Comparison of ENCODE assay signal across 35 cellular contexts in genomic region chr19:51320258-51320657, GRCh38. TPM values are rescaled to one million over a fixed set of nuclear protein-coding genes. Genes with fewer than 3 reads are reported as not detected.
DNase-seq lines count a peak whose midpoint lies in the region; TF ChIP-seq lines count a peak whose summit lies in the region.
"Had no signal": no experiment of that assay in that cellular context is flagged by ENCODE, and none has a peak within 500 bp of the region (broad histone marks: within the 10 kb centered on the region; RNA-seq: fewer than 3 reads in every experiment).

No MANE protein-coding gene starts in this region.

- TF ChIP-seq EP300 in ovary (IDR thresholded peaks at IDR 0.05), result no peak

- no peaks in the 10 kb centered on the region for H3K36me3 ChIP-seq in ovary
- H3K36me3 ChIP-seq: gastroesophageal sphincter, MG63, right lobe of liver, uterus had no signal

- no peak overlapping the region for H3K4me3 ChIP-seq in ovary
- H3K4me3 ChIP-seq: gastroesophageal sphincter, GM23248, hepatocyte, MG63, mucosa of descending colon, right lobe of liver, uterus had no signal

- H3K27ac ChIP-seq in ovary, result no peak overlapping the region
- H3K27ac ChIP-seq: gastroesophageal sphincter, GM23248, hepatocyte, right lobe of liver, uterus, VCaP had no signal

- no peak for TF ChIP-seq CTCF in glutamatergic neuron (IDR thresholded peaks at IDR 0.05; ENCODE audit: partially characterized antibody, unreplicated experiment)
- TF ChIP-seq CTCF in ovary (IDR thresholded peaks at IDR 0.05), result no peak
- TF ChIP-seq CTCF in osteocyte (IDR thresholded peaks at IDR 0.05), result no peak

- H3K27me3 ChIP-seq in ovary, result no peaks in the 10 kb centered on the region
- H3K27me3 ChIP-seq: hepatocyte, right lobe of liver, uterus had no signal

- H3K27ac Mint-ChIP-seq in glutamatergic neuron (ENCODE audit: unreplicated experiment) (no peak overlapping the region), osteocyte (ENCODE audit: unreplicated experiment) (no peak overlapping the region)
- H3K27ac Mint-ChIP-seq: activated CD4-positive, alpha-beta T cell treated with anti-CD3 and anti-CD28 coated beads, Interleukin-2, amount 10 ng/mL, durations not matched to agents 24 days and 14 days; activated T-helper 2 cell treated with anti-CD3 and anti-CD28 coated beads, Interferon-gamma antibody, Interleukin-2, Interleukin-4, amounts not matched to agents 10 μg/mL and 5 μg/mL and 100 μg/mL, durations not matched to agents 14 hours and 24 hours and 36 hours; stimulated activated naive CD8-positive, alpha-beta T cell treated with anti-CD3 and anti-CD28 coated beads, Interleukin-15, amount 100 ng/mL, for 72 hours had no signal

- intact Hi-C loops in ovary (cut with DNase I), result no loop called here

- H3K4me3 Mint-ChIP-seq in glutamatergic neuron (ENCODE audit: unreplicated experiment) (no peak overlapping the region), osteocyte (ENCODE audit: unreplicated experiment) (no peak overlapping the region)
- H3K4me3 Mint-ChIP-seq: activated CD4-positive, alpha-beta T cell treated with anti-CD3 and anti-CD28 coated beads, Interleukin-2, amount 10 ng/mL, durations not matched to agents 24 days and 14 days; nephron; stimulated activated naive CD8-positive, alpha-beta T cell treated with anti-CD3 and anti-CD28 coated beads, Interleukin-15, amount 100 ng/mL, for 72 hours had no signal

- H3K36me3 Mint-ChIP-seq in glutamatergic neuron (ENCODE audit: unreplicated experiment), result peaks cover 8% of the 10 kb centered on the region
- H3K36me3 Mint-ChIP-seq in osteocyte (ENCODE audit: unreplicated experiment), result no peaks in the 10 kb centered on the region

- DNase-seq in DMS79 treated with DMSO at 0.1 percent for 48 hours (lab: John Stamatoyannopoulos, UW), result peak; percentile 76
- DNase-seq in NCI-H2227 (lab: John Stamatoyannopoulos, UW; ENCODE audit: unreplicated experiment), result peak; percentile 41
- peak; percentile 42 for DNase-seq in glutamatergic neuron
- DNase-seq in ovary, result peak in 3 of 5 donors; percentile 40 to 63 (median 53)
- DNase-seq in NCI-H1694 (lab: John Stamatoyannopoulos, UW), result no peak
- no peak for DNase-seq in osteocyte (ENCODE audit: extremely low spot score, unreplicated experiment)
- DNase-seq in NAMALWA (ENCODE audit: low spot score), result no peak
- DNase-seq: activated CD4-positive, alpha-beta T cell treated with anti-CD3 and anti-CD28 coated beads, Interleukin-2, amount 10 ng/mL, durations not matched to agents 24 days and 14 days; activated CD8-positive, alpha-beta memory T cell treated with anti-CD3 and anti-CD28 coated beads for 24 hours; activated naive CD4-positive, alpha-beta T cell treated with anti-CD3 and anti-CD28 coated beads, Interleukin-2, amount 50 U/mL, for 16 hours; activated T-cell treated with anti-CD3 and anti-CD28 coated beads for 4 hours; amniotic stem cell; COR-L47; DMS53; GDM1; GM23248; KG1; MG63; mucosa of descending colon; NCI-H2081; NCI-H748 treated with DMSO at 0.1 percent for 48 hours; right lobe of liver; stimulated activated CD4-positive, alpha-beta T cell treated with anti-CD3 and anti-CD28 coated beads, Interleukin-2, amount 100 ng/mL, for 48 hours; stimulated activated naive CD8-positive, alpha-beta T cell treated with anti-CD3 and anti-CD28 coated beads, Interleukin-15, amount 100 ng/mL, for 72 hours; T1000; uterus had no signal

- no peak for TF ChIP-seq POLR2A in ovary (IDR thresholded peaks at IDR 0.05)

- H3K9me3 Mint-ChIP-seq in glutamatergic neuron (ENCODE audit: unreplicated experiment) (peaks cover 6% of the 10 kb centered on the region), osteocyte (ENCODE audit: unreplicated experiment) (peaks cover 3% of the 10 kb centered on the region)
- H3K9me3 Mint-ChIP-seq: activated CD4-positive, alpha-beta T cell treated with anti-CD3 and anti-CD28 coated beads, Interleukin-2, amount 10 ng/mL, durations not matched to agents 24 days and 14 days; activated T-helper 2 cell treated with anti-CD3 and anti-CD28 coated beads, Interferon-gamma antibody, Interleukin-2, Interleukin-4, amounts not matched to agents 10 μg/mL and 5 μg/mL and 100 μg/mL, durations not matched to agents 14 hours and 24 hours and 36 hours had no signal

- peaks cover 6% of the 10 kb centered on the region for H3K4me1 ChIP-seq in ovary (ENCODE audit: insufficient read depth)
- H3K4me1 ChIP-seq: gastroesophageal sphincter, right lobe of liver, uterus had no signal

- 2 to 5% (median 5%) methylated on average over 15 of the region's 15 CpGs for WGBS in ovary, 3 donors

- H3K27me3 Mint-ChIP-seq in glutamatergic neuron (ENCODE audit: unreplicated experiment), result peaks cover 17% of the 10 kb centered on the region
- no peaks in the 10 kb centered on the region for H3K27me3 Mint-ChIP-seq in osteocyte (ENCODE audit: unreplicated experiment)

- peaks cover 10% of the 10 kb centered on the region for H3K4me1 Mint-ChIP-seq in glutamatergic neuron (ENCODE audit: low read depth, unreplicated experiment)
- H3K4me1 Mint-ChIP-seq in osteocyte (ENCODE audit: unreplicated experiment), result no peaks in the 10 kb centered on the region
- H3K4me1 Mint-ChIP-seq: activated CD4-positive, alpha-beta T cell treated with anti-CD3 and anti-CD28 coated beads, Interleukin-2, amount 10 ng/mL, durations not matched to agents 24 days and 14 days had no signal

- no peaks in the 10 kb centered on the region for H3K9me3 ChIP-seq in ovary
- H3K9me3 ChIP-seq: gastroesophageal sphincter, MG63, mucosa of descending colon, right lobe of liver, uterus had no signal

RNA-seq across cellular contexts. Expression of gene IGLON5, which starts 8.8 kb away (rescaled TPM):
- 59.9 TPM for total RNA-seq in glutamatergic neuron (ENCODE audit: unreplicated experiment)
- total RNA-seq in ovary, result under 1 TPM in 6 of 7 donors, not detected in 1; 0.08 to 0.96 (median 0.29) TPM
- 1 to 10 TPM in 1 of 2 donors, under 1 TPM in 1; 0.13 to 1.6 TPM for polyA plus RNA-seq in ovary
- total RNA-seq in osteocyte, result not detected in 2 replicates
- total RNA-seq: bronchial epithelial cell, gastroesophageal sphincter, GM23248, HT1080, lung microvascular endothelial cell had no signal
- polyA plus RNA-seq: AG04450, GM23248 had no signal

RNA-seq across cellular contexts. Expression of gene VSIG10L, which starts 21.7 kb away (rescaled TPM):
- total RNA-seq in glutamatergic neuron (ENCODE audit: unreplicated experiment) (3.5 TPM), ovary (1 to 10 TPM; 1.8 to 8.1 (median 5.4) TPM), osteocyte (3.5 TPM in 2 replicates)
- polyA plus RNA-seq in ovary, result 1 to 10 TPM; 4.4 to 6.9 TPM

RNA-seq across cellular contexts. Expression of gene ETFB, which starts 45.9 kb away (rescaled TPM):
- total RNA-seq in glutamatergic neuron (ENCODE audit: unreplicated experiment), result 77.7 TPM
- total RNA-seq in ovary, result 10 to 100 TPM; 38.7 to 91.3 (median 63.3) TPM
- 10 to 100 TPM; 12.4 to 86.7 TPM for polyA plus RNA-seq in ovary
- total RNA-seq in osteocyte, result 56.2 and 58.8 TPM in 2 replicates

RNA-seq across cellular contexts. Expression of gene CLDND2, which starts 48.5 kb away (rescaled TPM):
- total RNA-seq in glutamatergic neuron (ENCODE audit: unreplicated experiment) (not detected), ovary (1 to 10 TPM in 3 of 7 donors, under 1 TPM in 1, not detected in 3; 0.70 to 1.9 (median 1.5) TPM), osteocyte (1.8 TPM in 1 of 2 replicates, not detected in the other)
- under 1 TPM in 1 of 2 donors, not detected in 1; 0.59 TPM for polyA plus RNA-seq in ovary
- total RNA-seq: bronchial epithelial cell, gastroesophageal sphincter, GM23248, HT1080, lung microvascular endothelial cell had no signal
- polyA plus RNA-seq: AG04450 had no signal

RNA-seq across cellular contexts. Expression of gene NKG7, which starts 52.2 kb away (rescaled TPM):
- total RNA-seq in glutamatergic neuron (ENCODE audit: unreplicated experiment) (not detected), ovary (1 to 10 TPM in 5 of 7 donors, under 1 TPM in 2; 0.40 to 3.1 (median 1.5) TPM), osteocyte (not detected in 2 replicates)
- polyA plus RNA-seq in ovary, result 1 to 10 TPM; 1.6 to 4.4 TPM
- total RNA-seq: bronchial epithelial cell, GM23248, hepatocyte, HT1080, lung microvascular endothelial cell had no signal
- polyA plus RNA-seq: AG04450, GM23248, hepatocyte had no signal

Comparison
In these comparisons a context has a peak if more than half of its experiments do, and no peak if none do; other contexts are left out.
1. DNase-seq: peak in DMS79 treated with DMSO at 0.1 percent for 48 hours (single experiment), NCI-H2227 (single experiment), glutamatergic neuron (single experiment) and ovary (3 of 5); none in NCI-H1694 (single experiment), osteocyte (single experiment) and NAMALWA (single experiment).
2. RNA of gene IGLON5, which starts 8.8 kb away (total RNA-seq): 59.9 TPM in glutamatergic neuron (single experiment); 0.08 to 0.96 TPM in ovary and not detected in osteocyte; every median in the first group is over 10 times any median in the second.